In the genomic region with DNA sequence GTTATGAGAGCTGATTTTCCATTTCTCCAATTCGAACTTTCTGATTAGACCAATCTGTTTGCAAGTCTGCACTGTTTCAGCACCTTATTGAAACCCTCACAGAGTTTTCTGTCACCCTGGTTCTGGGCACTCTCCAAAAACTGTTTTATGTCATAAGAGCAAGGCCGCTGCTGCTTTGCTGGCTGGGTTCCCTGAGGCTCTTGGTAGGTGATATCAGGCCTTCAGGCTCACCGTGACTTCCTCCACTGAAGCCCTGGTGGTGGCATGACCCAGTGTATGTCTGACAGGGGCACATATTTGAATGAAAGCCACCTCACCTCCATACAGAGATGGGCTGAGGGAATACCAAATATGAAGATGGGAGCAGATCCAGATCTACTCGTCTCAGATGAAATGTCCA, we compare ENCODE assay signal across 20 cellular contexts. TPM values are rescaled to one million over a fixed set of nuclear protein-coding genes. Genes with fewer than 3 reads are reported as not detected.
A peak's percentile ranks its signal among the peaks of the same experiment; 100 is the strongest.
DNase-seq lines count a peak whose midpoint lies in the region; ATAC-seq, FAIRE-seq and TF ChIP-seq lines count a peak whose summit lies in the region.
"Had no signal": no experiment of that assay in that cellular context is flagged by ENCODE, and none has a peak within 500 bp of the region (broad histone marks: within the 10 kb centered on the region; RNA-seq: fewer than 3 reads in every experiment).

No MANE protein-coding gene starts in this region.

- H3K4me1 ChIP-seq in cardiac muscle cell (ENCODE audit: low read depth) (peaks cover 15% of the 10 kb centered on the region), pancreas (peaks cover 12 to 21% (median 20%) of the 10 kb centered on the region in 3 donors)

- no peaks in the 10 kb centered on the region for H3K9me3 Mint-ChIP-seq in WTC11
- H3K9me3 Mint-ChIP-seq: activated CD4-positive, alpha-beta T cell treated with anti-CD3 and anti-CD28 coated beads, Interleukin-2, amount 10 ng/mL, durations not matched to agents 24 days and 14 days; activated T-cell treated with anti-CD3 and anti-CD28 coated beads, Interleukin-2, amount 50 U/mL, for 24 hours; naive thymus-derived CD4-positive, alpha-beta T cell had no signal

- TF ChIP-seq CTCF in cardiac muscle cell (IDR thresholded peaks at IDR 0.05; ENCODE audit: low read depth, low read length) (no peak), pancreas (IDR thresholded peaks at IDR 0.05) (no peak), WTC11 (IDR thresholded peaks at IDR 0.05) (no peak)

- CTCF ChIA-PET in WTC11 (lab: Charles Lee): no interaction called here

- no peak overlapping the region for H3K4me3 Mint-ChIP-seq in WTC11
- H3K4me3 Mint-ChIP-seq: activated CD4-positive, alpha-beta T cell treated with anti-CD3 and anti-CD28 coated beads, Interleukin-2, amount 10 ng/mL, durations not matched to agents 24 days and 14 days; activated T-cell treated with anti-CD3 and anti-CD28 coated beads, Interleukin-2, amount 50 U/mL, for 24 hours had no signal

- in situ Hi-C loops in G401 (cut with HindIII; ENCODE audit: low sequenced_read_pairs): no loop called here

- H3K4me3 ChIP-seq in cardiac muscle cell: no peak overlapping the region
- H3K4me3 ChIP-seq in pancreas: no peak overlapping the region

- FAIRE-seq in pancreas (lab: Jason Lieb, UNC): no peak
- FAIRE-seq: colon, D721Med, H54 had no signal

- intact Hi-C loops in pancreas (cut with DNase I): no loop called here

- H3K36me3 Mint-ChIP-seq in WTC11: 0 out of 2 replicates have a peak, but pooled peaks cover 3% of the 10 kb centered on the region

- H3K9me3 ChIP-seq in cardiac muscle cell (ENCODE audit: low read depth) (no peaks in the 10 kb centered on the region), pancreas (no peaks in the 10 kb centered on the region)

- peak overlapping the region; percentile 55 for H3K27ac ChIP-seq in cardiac muscle cell
- peak overlapping the region in 2 of 4 donors; percentile 51 to 52 for H3K27ac ChIP-seq in pancreas
- H3K27ac ChIP-seq: epithelial cell of prostate had no signal

- no peaks in the 10 kb centered on the region for H3K27me3 Mint-ChIP-seq in WTC11 (ENCODE audit: low read depth)
- H3K27me3 Mint-ChIP-seq: activated CD4-positive, alpha-beta T cell treated with anti-CD3 and anti-CD28 coated beads, Interleukin-2, amount 10 ng/mL, durations not matched to agents 24 days and 14 days; activated T-cell treated with anti-CD3 and anti-CD28 coated beads, Interleukin-2, amount 50 U/mL, for 24 hours; naive thymus-derived CD4-positive, alpha-beta T cell had no signal

- H3K36me3 ChIP-seq in cardiac muscle cell: no peaks in the 10 kb centered on the region
- no peaks in the 10 kb centered on the region for H3K36me3 ChIP-seq in pancreas

- no peak overlapping the region for H3K27ac Mint-ChIP-seq in WTC11
- H3K27ac Mint-ChIP-seq: activated CD4-positive, alpha-beta T cell treated with anti-CD3 and anti-CD28 coated beads, Interleukin-2, amount 10 ng/mL, durations not matched to agents 24 days and 14 days; activated T-cell treated with anti-CD3 and anti-CD28 coated beads, Interleukin-2, amount 50 U/mL, for 24 hours had no signal

- ATAC-seq in SK-N-SH treated with all-trans-retinoic acid at 6 μM for 48 hours (peak; percentile 9; the same call in 2 of the 3 replicates), pancreas (peak; percentile 89 to 95 (median 92)), WTC11 (no peak)
- ATAC-seq: naive thymus-derived CD4-positive, alpha-beta T cell had no signal

- 13 to 16% methylated on average over 4 of the region's 4 CpGs for WGBS in pancreas, 2 donors

- POLR2A ChIA-PET in WTC11 (lab: Charles Lee): no interaction called here

- no peaks in the 10 kb centered on the region for H3K4me1 Mint-ChIP-seq in WTC11

- DNase-seq in G401 (ENCODE audit: low spot score) (peak; percentile 21), cardiac muscle cell (ENCODE audit: low read depth in 1 of 2, low spot score in 1 of 2) (peak in 1 of 2 donors; percentile 39), pancreas (peak in 5 of 6 donors; percentile 78 to 83 (median 81)), DMS153 (lab: John Stamatoyannopoulos, UW) (no peak), iPS-NIHi7 (ENCODE audit: extremely low spot score) (no peak), NCI-H748 treated with DMSO at 0.1 percent for 48 hours (lab: John Stamatoyannopoulos, UW) (no peak), WTC11 (ENCODE audit: low spot score) (no peak)
- DNase-seq: activated CD4-positive, alpha-beta T cell treated with anti-CD3 and anti-CD28 coated beads, Interleukin-2, amount 10 ng/mL, durations not matched to agents 24 days and 14 days; activated T-cell treated with anti-CD3 and anti-CD28 coated beads, Interleukin-2, amount 50 U/mL, for 24 hours; naive thymus-derived CD4-positive, alpha-beta T cell; NK-92 treated with Interleukin-12 subunit alpha and Interleukin-12 subunit beta, amount 100 ng/mL, for 24 hours; retina; SHP77 treated with DMSO at 0.1 percent for 48 hours; stimulated activated CD4-positive, alpha-beta T cell treated with anti-CD3 and anti-CD28 coated beads, Interleukin-2, amount 100 ng/mL, for 48 hours; stimulated activated CD8-positive, alpha-beta memory T cell treated with anti-CD3 and anti-CD28 coated beads, Interleukin-4, amount 100 ng/mL, for 48 hours had no signal

- H3K27me3 ChIP-seq in cardiac muscle cell (no peaks in the 10 kb centered on the region), pancreas (no peaks in the 10 kb centered on the region)

TF ChIP-seq in SK-N-SH treated with all-trans-retinoic acid at 6 μM for 48 hours, 23 proteins besides CTCF, POLR2A, EP300 and RAD21 (continues in another document):
- TF ChIP-seq TOX (CRISPR knock-in tag; IDR thresholded peaks at IDR 0.05; ENCODE audit: borderline replicate concordance) (no peak), ZC3H10 (CRISPR knock-in tag; IDR thresholded peaks at IDR 0.05) (no peak), GLIS3 (CRISPR knock-in tag; IDR thresholded peaks at IDR 0.05) (no peak), CSDC2 (CRISPR knock-in tag; IDR thresholded peaks at IDR 0.05) (no peak)
- TF ChIP-seq, protein P1, sequence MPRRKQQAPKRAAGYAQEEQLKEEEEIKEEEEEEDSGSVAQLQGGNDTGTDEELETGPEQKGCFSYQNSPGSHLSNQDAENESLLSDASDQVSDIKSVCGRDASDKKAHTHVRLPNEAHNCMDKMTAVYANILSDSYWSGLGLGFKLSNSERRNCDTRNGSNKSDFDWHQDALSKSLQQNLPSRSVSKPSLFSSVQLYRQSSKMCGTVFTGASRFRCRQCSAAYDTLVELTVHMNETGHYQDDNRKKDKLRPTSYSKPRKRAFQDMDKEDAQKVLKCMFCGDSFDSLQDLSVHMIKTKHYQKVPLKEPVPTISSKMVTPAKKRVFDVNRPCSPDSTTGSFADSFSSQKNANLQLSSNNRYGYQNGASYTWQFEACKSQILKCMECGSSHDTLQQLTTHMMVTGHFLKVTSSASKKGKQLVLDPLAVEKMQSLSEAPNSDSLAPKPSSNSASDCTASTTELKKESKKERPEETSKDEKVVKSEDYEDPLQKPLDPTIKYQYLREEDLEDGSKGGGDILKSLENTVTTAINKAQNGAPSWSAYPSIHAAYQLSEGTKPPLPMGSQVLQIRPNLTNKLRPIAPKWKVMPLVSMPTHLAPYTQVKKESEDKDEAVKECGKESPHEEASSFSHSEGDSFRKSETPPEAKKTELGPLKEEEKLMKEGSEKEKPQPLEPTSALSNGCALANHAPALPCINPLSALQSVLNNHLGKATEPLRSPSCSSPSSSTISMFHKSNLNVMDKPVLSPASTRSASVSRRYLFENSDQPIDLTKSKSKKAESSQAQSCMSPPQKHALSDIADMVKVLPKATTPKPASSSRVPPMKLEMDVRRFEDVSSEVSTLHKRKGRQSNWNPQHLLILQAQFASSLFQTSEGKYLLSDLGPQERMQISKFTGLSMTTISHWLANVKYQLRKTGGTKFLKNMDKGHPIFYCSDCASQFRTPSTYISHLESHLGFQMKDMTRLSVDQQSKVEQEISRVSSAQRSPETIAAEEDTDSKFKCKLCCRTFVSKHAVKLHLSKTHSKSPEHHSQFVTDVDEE (CRISPR knock-in tag; IDR thresholded peaks at IDR 0.05): no peak

TF ChIP-seq in WTC11, 78 proteins besides CTCF, POLR2A, EP300 and RAD21 (continues in another document):
- TF ChIP-seq, protein P2, sequence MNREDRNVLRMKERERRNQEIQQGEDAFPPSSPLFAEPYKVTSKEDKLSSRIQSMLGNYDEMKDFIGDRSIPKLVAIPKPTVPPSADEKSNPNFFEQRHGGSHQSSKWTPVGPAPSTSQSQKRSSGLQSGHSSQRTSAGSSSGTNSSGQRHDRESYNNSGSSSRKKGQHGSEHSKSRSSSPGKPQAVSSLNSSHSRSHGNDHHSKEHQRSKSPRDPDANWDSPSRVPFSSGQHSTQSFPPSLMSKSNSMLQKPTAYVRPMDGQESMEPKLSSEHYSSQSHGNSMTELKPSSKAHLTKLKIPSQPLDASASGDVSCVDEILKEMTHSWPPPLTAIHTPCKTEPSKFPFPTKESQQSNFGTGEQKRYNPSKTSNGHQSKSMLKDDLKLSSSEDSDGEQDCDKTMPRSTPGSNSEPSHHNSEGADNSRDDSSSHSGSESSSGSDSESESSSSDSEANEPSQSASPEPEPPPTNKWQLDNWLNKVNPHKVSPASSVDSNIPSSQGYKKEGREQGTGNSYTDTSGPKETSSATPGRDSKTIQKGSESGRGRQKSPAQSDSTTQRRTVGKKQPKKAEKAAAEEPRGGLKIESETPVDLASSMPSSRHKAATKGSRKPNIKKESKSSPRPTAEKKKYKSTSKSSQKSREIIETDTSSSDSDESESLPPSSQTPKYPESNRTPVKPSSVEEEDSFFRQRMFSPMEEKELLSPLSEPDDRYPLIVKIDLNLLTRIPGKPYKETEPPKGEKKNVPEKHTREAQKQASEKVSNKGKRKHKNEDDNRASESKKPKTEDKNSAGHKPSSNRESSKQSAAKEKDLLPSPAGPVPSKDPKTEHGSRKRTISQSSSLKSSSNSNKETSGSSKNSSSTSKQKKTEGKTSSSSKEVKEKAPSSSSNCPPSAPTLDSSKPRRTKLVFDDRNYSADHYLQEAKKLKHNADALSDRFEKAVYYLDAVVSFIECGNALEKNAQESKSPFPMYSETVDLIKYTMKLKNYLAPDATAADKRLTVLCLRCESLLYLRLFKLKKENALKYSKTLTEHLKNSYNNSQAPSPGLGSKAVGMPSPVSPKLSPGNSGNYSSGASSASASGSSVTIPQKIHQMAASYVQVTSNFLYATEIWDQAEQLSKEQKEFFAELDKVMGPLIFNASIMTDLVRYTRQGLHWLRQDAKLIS (CRISPR knock-in tag; IDR thresholded peaks at IDR 0.05; ENCODE audit: borderline replicate concordance): no peak

RNA-seq across cellular contexts. Expression of a gene that starts 8.3 kb away (rescaled TPM):
- total RNA-seq in G401 (2014; rRNA removed; shearing (Covaris generic)): 21.2 and 23.4 TPM in 2 replicates
- total RNA-seq in cardiac muscle cell (17.1 and 22.7 TPM in 2 replicates), pancreas (10 to 100 TPM; 12.8 to 17.6 (median 14.8) TPM), WTC11 (2021) (17.1 to 18.1 TPM (median 17.6 TPM) in 3 replicates)
- polyA plus RNA-seq in cardiac muscle cell (18.8 and 22.4 TPM in 2 replicates), pancreas (10 to 100 TPM in 1 of 2 donors, 1 to 10 TPM in 1; 7.9 to 11.1 TPM)

Comparison
In these comparisons a context has a peak if more than half of its experiments do, and no peak if none do; other contexts are left out.
1. DNase-seq: peak in G401 (single experiment) and pancreas (5 of 6); none in DMS153 (single experiment), iPS-NIHi7 (single experiment), NCI-H748 treated with DMSO at 0.1 percent for 48 hours (single experiment) and WTC11 (single experiment).